In the genomic region with DNA sequence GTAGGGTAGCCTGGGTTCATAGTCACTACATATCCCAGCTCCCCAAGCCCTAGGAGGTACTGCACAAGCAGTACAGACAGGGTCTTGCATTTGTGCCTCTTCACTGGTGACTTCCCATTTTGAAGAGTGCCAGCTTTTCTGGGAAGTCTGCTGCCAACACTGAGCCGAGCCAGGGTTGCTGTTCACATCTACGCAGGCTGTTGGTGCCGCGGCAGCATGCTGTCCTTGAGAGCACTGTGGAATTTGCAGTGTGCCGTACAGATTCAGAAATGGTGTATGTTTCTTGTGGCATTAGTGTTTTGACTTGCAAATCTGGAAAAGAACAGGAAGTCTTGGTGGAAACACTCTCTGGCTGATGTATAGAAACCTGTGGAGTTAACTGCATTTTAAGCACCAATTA, we compare ENCODE assay signal across 11 cellular contexts.
DNase-seq lines count a peak whose midpoint lies in the region; ATAC-seq, FAIRE-seq and TF ChIP-seq lines count a peak whose summit lies in the region.
"Had no signal": no experiment of that assay in that cellular context is flagged by ENCODE, and none has a peak within 500 bp of the region (broad histone marks: within the 10 kb centered on the region; RNA-seq: fewer than 3 reads in every experiment).

No MANE protein-coding gene starts in this region.

- no peaks in the 10 kb centered on the region for H3K9me2 ChIP-seq in MM.1S (replicated peaks; ENCODE audit: insufficient read depth, low read length)

- H3K9me3 ChIP-seq in neutrophil (no peaks in the 10 kb centered on the region), MM.1S (replicated peaks; ENCODE audit: insufficient read depth, low read length) (no peaks in the 10 kb centered on the region)

- DNase-seq in GM12891 (ENCODE audit: insufficient read length, low spot score): no peak
- peak; percentile 92 for DNase-seq in cerebellar cortex (ENCODE audit: low spot score)
- DNase-seq in MM.1S: no peak
- no peak for DNase-seq in NCI-H1105 (lab: John Stamatoyannopoulos, UW)
- no peak for DNase-seq in stimulated activated naive CD4-positive, alpha-beta T cell treated with Interleukin-2 at 50 U/mL for 16 hours (lab: John Stamatoyannopoulos, UW)
- DNase-seq in OCI-M2 (lab: John Stamatoyannopoulos, UW; ENCODE audit: unreplicated experiment): no peak
- DNase-seq: NCI-H524 treated with DMSO at 0.1 percent for 48 hours had no signal

- H3F3A ChIP-seq in MM.1S (ENCODE audit: insufficient read depth, low read length): no peaks in the 10 kb centered on the region

- H3K27me3 ChIP-seq in neutrophil (no peaks in the 10 kb centered on the region), MM.1S (replicated peaks; ENCODE audit: insufficient read depth, low read length) (no peaks in the 10 kb centered on the region)
- H3K27me3 ChIP-seq: hepatocyte had no signal

- FAIRE-seq in GM12891 (lab: Jason Lieb, UNC): peak; percentile 56
- FAIRE-seq: bronchial epithelial cell had no signal

- H3K36me3 ChIP-seq in neutrophil (peaks cover 3% of the 10 kb centered on the region), MM.1S (replicated peaks; ENCODE audit: insufficient read depth, low read length) (no peaks in the 10 kb centered on the region)

- no peaks in the 10 kb centered on the region for H4K20me1 ChIP-seq in MM.1S (ENCODE audit: insufficient read depth, low read length)

- no peak overlapping the region for H3K9ac ChIP-seq in MM.1S (ENCODE audit: low read length)

- H3K27ac ChIP-seq in neutrophil (peak overlapping the region; percentile 66), MM.1S (ENCODE audit: low read length) (no peak overlapping the region)
- H3K27ac ChIP-seq: hepatocyte had no signal

- peaks cover 97% of the 10 kb centered on the region for H3K79me2 ChIP-seq in MM.1S (ENCODE audit: low read length)

- no peak overlapping the region for H2AFZ ChIP-seq in MM.1S (ENCODE audit: low read length)
- H2AFZ ChIP-seq: hepatocyte had no signal

- H3K4me3 ChIP-seq in neutrophil (ENCODE audit: low read depth in 1 of 2, low read length in 1 of 2): no peak overlapping the region
- H3K4me3 ChIP-seq in MM.1S (ENCODE audit: low read length): no peak overlapping the region
- H3K4me3 ChIP-seq: hepatocyte had no signal

- H3K4me1 ChIP-seq in neutrophil (ENCODE audit: control insufficient read depth in 1 of 2, insufficient read depth in 1 of 2, low read depth in 1 of 2, low read length in 1 of 2): peaks cover 28 to 50% of the 10 kb centered on the region in 2 experiments
- H3K4me1 ChIP-seq in MM.1S (ENCODE audit: low read length): no peaks in the 10 kb centered on the region

- H3K4me2 ChIP-seq in MM.1S (ENCODE audit: low read depth, low read length): no peak overlapping the region
- H3K4me2 ChIP-seq: hepatocyte had no signal

- no peak for TF ChIP-seq CTCF in neutrophil (IDR thresholded peaks at IDR 0.05)
- no peak for TF ChIP-seq CTCF in MM.1S (IDR thresholded peaks at IDR 0.05; ENCODE audit: low read length)

- peak; percentile 38 for ATAC-seq in HG03159 (IDR thresholded peaks at IDR 0.05; ENCODE audit: unreplicated experiment)

- no peak for TF ChIP-seq POLR2A in GM12891 (IDR thresholded peaks at IDR 0.05; ENCODE audit: low read depth, low read length)

TF ChIP-seq in GM12891, 5 proteins besides CTCF, POLR2A, EP300 and RAD21:
- TF ChIP-seq TAF1 (IDR thresholded peaks at IDR 0.05; ENCODE audit: low read depth, low read length) (no peak), PAX5 (IDR thresholded peaks at IDR 0.05; ENCODE audit: insufficient read depth, low read length, severe bottlenecking) (no peak), POU2F2 (IDR thresholded peaks at IDR 0.05; ENCODE audit: low read depth, low read length) (0 out of 2 replicates have a peak, but pooled peaks have one; percentile 42), POLR2AphosphoS5 (IDR thresholded peaks at IDR 0.05; ENCODE audit: low read depth, low read length) (no peak; the same call in 1 of the 2 replicates), SPI1 (IDR thresholded peaks at IDR 0.05; ENCODE audit: low read depth, low read length) (peak; percentile 44; the same call in 1 of the 2 replicates)
